13 cellular contexts compared by ENCODE assay signal in the genomic region with DNA sequence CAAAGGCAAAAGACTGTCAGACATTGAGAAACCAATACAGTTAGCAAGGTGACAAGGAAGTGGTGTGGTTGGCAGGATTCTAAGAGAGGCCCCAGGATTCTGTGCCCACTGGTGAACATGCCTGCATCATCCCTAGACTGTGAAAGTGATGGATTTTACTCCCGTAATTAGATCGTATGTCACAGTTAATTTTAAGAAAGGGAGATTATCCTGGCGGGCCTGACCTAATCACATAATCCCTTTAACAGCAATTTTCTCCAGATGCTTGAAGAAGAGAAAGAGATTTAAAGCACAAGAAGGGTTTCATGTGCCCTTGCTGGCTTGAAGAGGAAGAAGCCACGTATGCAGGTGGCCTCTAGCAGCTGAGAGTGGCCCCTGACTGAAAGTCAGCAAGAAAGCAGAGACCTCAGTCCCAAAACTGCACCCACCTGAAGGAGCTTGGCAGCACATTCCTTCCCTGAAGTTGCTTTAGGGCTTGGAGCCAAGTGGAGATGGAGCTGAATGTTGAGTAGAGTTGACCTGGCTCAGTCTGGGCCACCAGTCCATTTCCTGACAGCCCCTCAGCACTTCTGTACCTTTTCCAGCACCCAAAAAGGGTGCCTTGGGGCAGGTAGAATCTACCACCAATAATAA. TPM values are rescaled to one million over a fixed set of nuclear protein-coding genes. Genes with fewer than 3 reads are reported as not detected.
DNase-seq lines count a peak whose midpoint lies in the region; ATAC-seq and TF ChIP-seq lines count a peak whose summit lies in the region.
"Had no signal": no experiment of that assay in that cellular context is flagged by ENCODE, and none has a peak within 500 bp of the region (broad histone marks: within the 10 kb centered on the region; RNA-seq: fewer than 3 reads in every experiment).

No MANE protein-coding gene starts in this region.

- peak; percentile 24 for DNase-seq in neural progenitor cell (ENCODE audit: low spot score)
- DNase-seq in putamen (ENCODE audit: low spot score), result no peak
- no peak for DNase-seq in HUDEP-2 (lab: John Stamatoyannopoulos, UW; ENCODE audit: unreplicated experiment in 76 of 76)

- H3K27me3 ChIP-seq in neural progenitor cell, result no peaks in the 10 kb centered on the region
- H3K27me3 ChIP-seq: adrenal gland; BLaER1 treated with 17β-estradiol and CSF1 and Interleukin-3, amounts not matched to agents 10 nM and 100 nM had no signal

- H3K9me3 Mint-ChIP-seq in neural progenitor cell, result peaks cover 33% of the 10 kb centered on the region
- peaks cover 8% of the 10 kb centered on the region for H3K9me3 Mint-ChIP-seq in stimulated activated memory B cell treated with anti-CD40 and anti-IgM and Interleukin-4, amounts not matched to agents 10 μg/mL and 1 μg/mL and 100 μg/mL, for 72 hours

- peaks cover 9% of the 10 kb centered on the region for H3K4me1 Mint-ChIP-seq in neural progenitor cell
- peaks cover 7% of the 10 kb centered on the region for H3K4me1 Mint-ChIP-seq in stimulated activated memory B cell treated with anti-CD40 and anti-IgM and Interleukin-4, amounts not matched to agents 10 μg/mL and 1 μg/mL and 100 μg/mL, for 72 hours

- TF ChIP-seq CTCF in neural progenitor cell (IDR thresholded peaks at IDR 0.05), result no peak

- peaks cover 5% of the 10 kb centered on the region for H3K9me3 ChIP-seq in neural progenitor cell (ENCODE audit: low read depth)

- no peak overlapping the region for H2AFZ ChIP-seq in neural progenitor cell (replicated peaks)

- H3K27ac ChIP-seq in neural progenitor cell, result no peak overlapping the region
- H3K27ac ChIP-seq: adrenal gland, left ventricle myocardium inferior had no signal

- peaks cover 4% of the 10 kb centered on the region for H3K36me3 ChIP-seq in neural progenitor cell
- H3K36me3 ChIP-seq: adrenal gland, left ventricle myocardium inferior had no signal

- no peak overlapping the region for H3K9ac ChIP-seq in neural progenitor cell

- H3K36me3 Mint-ChIP-seq in neural progenitor cell, result peaks cover 23% of the 10 kb centered on the region
- no peaks in the 10 kb centered on the region for H3K36me3 Mint-ChIP-seq in stimulated activated memory B cell treated with anti-CD40 and anti-IgM and Interleukin-4, amounts not matched to agents 10 μg/mL and 1 μg/mL and 100 μg/mL, for 72 hours

- H3K4me1 ChIP-seq in neural progenitor cell, result peaks cover 8% of the 10 kb centered on the region
- H3K4me1 ChIP-seq: adrenal gland, left ventricle myocardium inferior had no signal

- H3K4me3 ChIP-seq in neural progenitor cell, result no peak overlapping the region
- H3K4me3 ChIP-seq: adrenal gland; BLaER1 treated with 17β-estradiol and CSF1 and Interleukin-3, amounts not matched to agents 10 nM and 100 nM; left ventricle myocardium inferior had no signal

- H3K27me3 Mint-ChIP-seq in neural progenitor cell (ENCODE audit: insufficient read depth, low read depth), result no peaks in the 10 kb centered on the region
- no peaks in the 10 kb centered on the region for H3K27me3 Mint-ChIP-seq in stimulated activated memory B cell treated with anti-CD40 and anti-IgM and Interleukin-4, amounts not matched to agents 10 μg/mL and 1 μg/mL and 100 μg/mL, for 72 hours
- H3K27me3 Mint-ChIP-seq: activated CD4-positive, alpha-beta T cell treated with anti-CD3 and anti-CD28 coated beads, Interleukin-2, amount 10 ng/mL, durations not matched to agents 7 days and 5 days had no signal

- no peaks in the 10 kb centered on the region for H3K79me2 ChIP-seq in neural progenitor cell (ENCODE audit: low read depth)

- peak overlapping the region; percentile 49 for H3K4me2 ChIP-seq in neural progenitor cell

- H3K4me3 Mint-ChIP-seq in neural progenitor cell, result no peak overlapping the region
- H3K4me3 Mint-ChIP-seq in stimulated activated memory B cell treated with anti-CD40 and anti-IgM and Interleukin-4, amounts not matched to agents 10 μg/mL and 1 μg/mL and 100 μg/mL, for 72 hours, result no peak overlapping the region
- H3K4me3 Mint-ChIP-seq: activated CD4-positive, alpha-beta T cell treated with anti-CD3 and anti-CD28 coated beads, Interleukin-2, amount 10 ng/mL, durations not matched to agents 7 days and 5 days had no signal

- no peak overlapping the region for H3K27ac Mint-ChIP-seq in neural progenitor cell
- H3K27ac Mint-ChIP-seq in stimulated activated memory B cell treated with anti-CD40 and anti-IgM and Interleukin-4, amounts not matched to agents 10 μg/mL and 1 μg/mL and 100 μg/mL, for 72 hours, result no peak overlapping the region
- H3K27ac Mint-ChIP-seq: activated CD4-positive, alpha-beta T cell treated with anti-CD3 and anti-CD28 coated beads, Interleukin-2, amount 10 ng/mL, durations not matched to agents 7 days and 5 days had no signal

- ATAC-seq in GM19035 (IDR thresholded peaks at IDR 0.05; ENCODE audit: unreplicated experiment) (peak; percentile 11), GM21737 (IDR thresholded peaks at IDR 0.05; ENCODE audit: unreplicated experiment) (peak; percentile 25), HG03354 (IDR thresholded peaks at IDR 0.05; ENCODE audit: poor library complexity, severe bottlenecking, unreplicated experiment) (peak; percentile 15)
- ATAC-seq in stimulated activated memory B cell treated with anti-CD40 and anti-IgM and Interleukin-4, amounts not matched to agents 10 μg/mL and 1 μg/mL and 100 μg/mL, for 72 hours, result no peak

- peaks cover 16% of the 10 kb centered on the region for H3F3A ChIP-seq in neural progenitor cell (ENCODE audit: low read depth)

- no peaks in the 10 kb centered on the region for H4K20me1 ChIP-seq in neural progenitor cell (ENCODE audit: low read depth)
- H4K20me1 ChIP-seq: BLaER1 treated with 17β-estradiol and CSF1 and Interleukin-3, amounts not matched to agents 10 nM and 100 nM had no signal

RNA-seq across cellular contexts. Expression of gene GTF3C3, which starts 49.1 kb away (rescaled TPM):
- 59.9 and 122 TPM in 2 replicates for total RNA-seq in neural progenitor cell (ENCODE audit: low replicate concordance)

RNA-seq across cellular contexts. Expression of gene C2orf66, which starts 58.7 kb away (rescaled TPM):
- 0.15 and 0.43 TPM in 2 replicates for total RNA-seq in neural progenitor cell (ENCODE audit: low replicate concordance)
- total RNA-seq: IMR-90, left ventricle myocardium inferior, posterior vena cava had no signal
